12 cellular contexts compared by ENCODE assay signal in the genomic region with DNA sequence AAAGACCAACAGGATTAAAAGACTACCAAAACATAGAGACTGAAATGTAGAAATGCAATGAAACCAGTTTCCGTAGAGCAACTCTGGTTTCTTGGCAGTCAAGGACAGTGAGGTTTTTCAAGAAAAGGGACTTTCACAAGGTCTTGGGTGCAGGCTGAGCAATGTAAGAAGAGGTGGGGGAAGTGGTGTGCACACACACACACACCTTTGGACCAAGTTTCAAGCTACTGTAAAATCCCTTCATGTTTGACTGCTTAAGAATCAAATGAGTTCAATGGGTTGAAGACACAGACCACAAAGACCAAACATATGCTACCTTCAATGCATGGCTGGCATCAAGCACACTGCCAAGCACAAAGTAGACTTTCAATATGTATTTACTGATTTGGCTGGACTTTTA. TPM values are rescaled to one million over a fixed set of nuclear protein-coding genes. Genes with fewer than 3 reads are reported as not detected.
DNase-seq lines count a peak whose midpoint lies in the region; ATAC-seq and TF ChIP-seq lines count a peak whose summit lies in the region.
"Had no signal": no experiment of that assay in that cellular context is flagged by ENCODE, and none has a peak within 500 bp of the region (broad histone marks: within the 10 kb centered on the region; RNA-seq: fewer than 3 reads in every experiment).

No MANE protein-coding gene starts in this region.

- peak; percentile 87 to 92 for ATAC-seq in activated T-cell treated with anti-CD3 and anti-CD28 coated beads, Interleukin-2, amount 50 U/mL, for 72 hours (replicated peaks in 1 of 2)
- ATAC-seq in GM21619 (IDR thresholded peaks at IDR 0.05; ENCODE audit: unreplicated experiment) (peak; percentile 88), HG03108 (IDR thresholded peaks at IDR 0.05; ENCODE audit: unreplicated experiment) (peak; percentile 88), GM19324 (IDR thresholded peaks at IDR 0.05; ENCODE audit: low FRiP score, unreplicated experiment) (no peak)
- peak; percentile 46 for ATAC-seq in stimulated activated naive CD8-positive, alpha-beta T cell treated with anti-CD3 and anti-CD28 coated beads, Interleukin-15, Interleukin-2, amounts not matched to agents 100 U/mL and 50 U/mL, for 24 hours
- ATAC-seq: right cardiac atrium had no signal

- peaks cover 0 to 3% of the 10 kb centered on the region in 2 donors for H3K36me3 Mint-ChIP-seq in activated T-cell treated with anti-CD3 and anti-CD28 coated beads, Interleukin-2, amount 50 U/mL, for 72 hours (ENCODE audit: insufficient read depth in 2 of 2)
- H3K36me3 Mint-ChIP-seq in activated T-cell treated with anti-CD3 and anti-CD28 coated beads, Interleukin-2, amount 50 U/mL, for 24 hours (ENCODE audit: low read depth): peaks cover 22% of the 10 kb centered on the region

- no peak overlapping the region for H3K27ac Mint-ChIP-seq in activated T-cell treated with anti-CD3 and anti-CD28 coated beads, Interleukin-2, amount 50 U/mL, for 72 hours
- H3K27ac Mint-ChIP-seq in activated T-cell treated with anti-CD3 and anti-CD28 coated beads, Interleukin-2, amount 50 U/mL, for 24 hours: no peak overlapping the region
- H3K27ac Mint-ChIP-seq: activated naive CD4-positive, alpha-beta T cell treated with anti-CD3 and anti-CD28 coated beads, Interleukin-2, amount 10 ng/mL, durations not matched to agents 7 days and 5 days had no signal

- peaks cover 4% of the 10 kb centered on the region for H3K27me3 ChIP-seq in WERI-Rb-1 (ENCODE audit: insufficient read depth, low read depth, severe bottlenecking)

- H3K36me3 ChIP-seq in WERI-Rb-1: no peaks in the 10 kb centered on the region

- peak in 1 of 2 donors; percentile 8 for DNase-seq in activated T-cell treated with anti-CD3 and anti-CD28 coated beads, Interleukin-2, amount 50 U/mL, for 72 hours
- no peak for DNase-seq in activated T-cell treated with anti-CD3 and anti-CD28 coated beads, Interleukin-2, amount 50 U/mL, for 24 hours
- no peak for DNase-seq in stimulated activated naive CD8-positive, alpha-beta T cell treated with anti-CD3 and anti-CD28 coated beads, Interleukin-15, Interleukin-2, amounts not matched to agents 100 U/mL and 50 U/mL, for 24 hours
- DNase-seq in HUDEP-2 (lab: John Stamatoyannopoulos, UW; ENCODE audit: unreplicated experiment in 76 of 76) (no peak), WERI-Rb-1 (no peak)
- DNase-seq: activated naive CD4-positive, alpha-beta T cell treated with anti-CD3 and anti-CD28 coated beads, Interleukin-2, amount 10 ng/mL, durations not matched to agents 7 days and 5 days; NCI-H1092 treated with DMSO at 0.1 percent for 48 hours; right cardiac atrium had no signal

- no peak overlapping the region for H3K4me3 Mint-ChIP-seq in activated T-cell treated with anti-CD3 and anti-CD28 coated beads, Interleukin-2, amount 50 U/mL, for 72 hours
- H3K4me3 Mint-ChIP-seq in activated T-cell treated with anti-CD3 and anti-CD28 coated beads, Interleukin-2, amount 50 U/mL, for 24 hours: no peak overlapping the region
- H3K4me3 Mint-ChIP-seq: activated naive CD4-positive, alpha-beta T cell treated with anti-CD3 and anti-CD28 coated beads, Interleukin-2, amount 10 ng/mL, durations not matched to agents 7 days and 5 days had no signal

- TF ChIP-seq CTCF in WERI-Rb-1 (IDR thresholded peaks at IDR 0.05; ENCODE audit: low read depth, low read length): no peak

- H3K4me3 ChIP-seq in WERI-Rb-1 (ENCODE audit: low read depth, low read length): no peak overlapping the region

- no peaks in the 10 kb centered on the region for H3K9me3 ChIP-seq in WERI-Rb-1 (ENCODE audit: severe bottlenecking)

- no peak overlapping the region for H3K27ac ChIP-seq in WERI-Rb-1

- H3K9me3 Mint-ChIP-seq in activated T-cell treated with anti-CD3 and anti-CD28 coated beads, Interleukin-2, amount 50 U/mL, for 72 hours: no peaks in the 10 kb centered on the region
- H3K9me3 Mint-ChIP-seq in activated T-cell treated with anti-CD3 and anti-CD28 coated beads, Interleukin-2, amount 50 U/mL, for 24 hours: no peaks in the 10 kb centered on the region
- H3K9me3 Mint-ChIP-seq: activated naive CD4-positive, alpha-beta T cell treated with anti-CD3 and anti-CD28 coated beads, Interleukin-2, amount 10 ng/mL, durations not matched to agents 7 days and 5 days had no signal

- peaks cover 14% of the 10 kb centered on the region for H3K27me3 Mint-ChIP-seq in activated T-cell treated with anti-CD3 and anti-CD28 coated beads, Interleukin-2, amount 50 U/mL, for 72 hours (ENCODE audit: low read depth)
- H3K27me3 Mint-ChIP-seq in activated T-cell treated with anti-CD3 and anti-CD28 coated beads, Interleukin-2, amount 50 U/mL, for 24 hours: peaks cover 5% of the 10 kb centered on the region
- H3K27me3 Mint-ChIP-seq: activated naive CD4-positive, alpha-beta T cell treated with anti-CD3 and anti-CD28 coated beads, Interleukin-2, amount 10 ng/mL, durations not matched to agents 7 days and 5 days had no signal

- peaks cover 19% of the 10 kb centered on the region for H3K4me1 Mint-ChIP-seq in activated T-cell treated with anti-CD3 and anti-CD28 coated beads, Interleukin-2, amount 50 U/mL, for 72 hours (ENCODE audit: low read depth)
- H3K4me1 Mint-ChIP-seq in activated T-cell treated with anti-CD3 and anti-CD28 coated beads, Interleukin-2, amount 50 U/mL, for 24 hours (ENCODE audit: low read depth): peaks cover 3% of the 10 kb centered on the region

RNA-seq across cellular contexts. Expression of gene MCF2, which starts 17.8 kb away (rescaled TPM):
- under 1 TPM; 0.37 to 0.46 TPM for total RNA-seq in activated T-cell treated with anti-CD3 and anti-CD28 coated beads, Interleukin-2, amount 50 U/mL, for 72 hours
- total RNA-seq: HT-29 had no signal
